ENCODE assay signal across 8 cellular contexts in the genomic region with DNA sequence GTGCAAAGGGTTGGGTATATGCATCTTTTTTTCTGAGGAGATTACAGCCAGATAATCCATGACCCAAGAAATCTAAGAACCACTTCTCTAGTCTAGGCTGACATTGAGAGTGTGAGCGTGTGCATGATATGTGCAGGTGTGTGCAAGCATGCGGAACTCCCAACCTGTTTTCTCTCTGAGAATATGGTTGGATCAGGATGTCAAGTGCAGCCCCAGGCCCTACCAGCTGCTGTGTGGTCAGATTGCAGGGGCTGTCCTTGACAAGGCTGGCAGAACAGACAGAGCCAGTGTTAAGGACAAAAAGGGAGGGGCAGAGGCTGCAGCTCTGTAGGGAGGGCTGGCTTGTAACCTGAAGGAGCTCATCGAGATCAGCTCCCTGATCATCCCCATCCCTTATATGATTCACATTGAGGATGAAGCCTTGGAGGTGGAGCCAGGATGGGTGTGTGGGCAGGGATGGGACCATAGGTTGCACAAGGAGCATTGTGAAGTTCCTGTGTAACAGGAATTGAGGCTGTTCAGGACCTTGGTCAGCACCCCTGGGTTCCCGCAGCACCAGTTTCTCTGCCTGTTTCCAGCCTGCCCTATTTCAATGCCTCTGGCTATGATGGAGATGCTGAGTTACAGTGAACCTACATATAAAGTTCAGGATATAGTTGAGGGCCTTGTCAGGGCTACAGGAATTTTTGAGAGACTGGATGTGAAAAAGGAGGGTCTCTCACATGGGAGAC. TPM values are rescaled to one million over a fixed set of nuclear protein-coding genes. Genes with fewer than 3 reads are reported as not detected.
DNase-seq lines count a peak whose midpoint lies in the region; ATAC-seq and TF ChIP-seq lines count a peak whose summit lies in the region.

No MANE protein-coding gene starts in this region.

- no peaks in the 10 kb centered on the region for H3K4me1 ChIP-seq in fibroblast of lung (ENCODE audit: control insufficient read depth, extremely low read depth, insufficient read depth, low read length)

- H3K4me3 Mint-ChIP-seq in T-helper 17 cell, result no peak overlapping the region

- H3K36me3 Mint-ChIP-seq in T-helper 17 cell (ENCODE audit: low read depth), result peaks cover 3% of the 10 kb centered on the region

- H3K4me2 ChIP-seq in fibroblast of lung (ENCODE audit: extremely low read depth, insufficient read depth, low read length), result no peak overlapping the region

- H3K9ac ChIP-seq in fibroblast of lung (ENCODE audit: insufficient read depth, low read length), result no peak overlapping the region

- H2AFZ ChIP-seq in fibroblast of lung (ENCODE audit: low read length), result no peak overlapping the region

- H4K20me1 ChIP-seq in fibroblast of lung (ENCODE audit: control insufficient read depth, extremely low read depth, insufficient read depth, low read length), result no peaks in the 10 kb centered on the region

- no peak for TF ChIP-seq CTCF in fibroblast of lung (conservative IDR thresholded peaks at IDR 0.05 in 1 of 2, IDR thresholded peaks at IDR 0.05 in 1 of 2; ENCODE audit: low read depth in 1 of 2, low read length in 2 of 2)

- peak; percentile 52 for DNase-seq in EL
- DNase-seq in Kasumi-1 (lab: John Stamatoyannopoulos, UW), result peak; percentile 47 to 71
- DNase-seq in T-helper 17 cell, result peak in 1 of 3 donors; percentile 21
- DNase-seq in fibroblast of lung (ENCODE audit: low read depth in 2 of 2), result peak; percentile 48 to 66
- DNase-seq in stimulated activated CD4-positive, alpha-beta T cell treated with anti-CD3 and anti-CD28 coated beads, Interleukin-2, amount 100 ng/mL, for 24 hours, result peak; percentile 40 to 45
- DNase-seq in effector CD4-positive, alpha-beta T cell, result no peak

- H3K9me3 ChIP-seq in T-helper 17 cell (ENCODE audit: control insufficient read depth, low read length, poor library complexity, severe bottlenecking), result no peaks in the 10 kb centered on the region
- no peaks in the 10 kb centered on the region for H3K9me3 ChIP-seq in fibroblast of lung (ENCODE audit: control insufficient read depth, insufficient read depth, low read depth, low read length)

- no peak overlapping the region for H3K27ac ChIP-seq in fibroblast of lung (ENCODE audit: insufficient read depth, low read length)

- no peak overlapping the region for H3K4me3 ChIP-seq in fibroblast of lung (replicated peaks in 1 of 4; ENCODE audit: control extremely low read depth in 1 of 4, insufficient read depth in 1 of 4, low read depth in 3 of 4, low read length in 4 of 4)

- H3K27me3 ChIP-seq in fibroblast of lung (ENCODE audit: control insufficient read depth, insufficient read depth, low read length), result peaks cover 4% of the 10 kb centered on the region

- ATAC-seq in T-helper 17 cell, result peak; percentile 35
- ATAC-seq in GM19395 (IDR thresholded peaks at IDR 0.05; ENCODE audit: unreplicated experiment), result no peak
- ATAC-seq in GM18907 (IDR thresholded peaks at IDR 0.05; ENCODE audit: unreplicated experiment), result no peak

- no peaks in the 10 kb centered on the region for H3K79me2 ChIP-seq in fibroblast of lung (ENCODE audit: control insufficient read depth, insufficient read depth, low read length)

- no peak overlapping the region for H3K27ac Mint-ChIP-seq in T-helper 17 cell

- H3K4me1 Mint-ChIP-seq in T-helper 17 cell, result no peaks in the 10 kb centered on the region

- peaks cover 53% of the 10 kb centered on the region for H3K27me3 Mint-ChIP-seq in T-helper 17 cell

- H3K36me3 ChIP-seq in fibroblast of lung (ENCODE audit: control insufficient read depth, insufficient read depth, low read length), result no peaks in the 10 kb centered on the region

RNA-seq across cellular contexts. Expression of a gene that starts 52.6 kb away (rescaled TPM):
- total RNA-seq in T-helper 17 cell, result 1 to 10 TPM; 1.3 to 3.2 TPM
- 2.6 and 3.8 TPM in 2 replicates for total RNA-seq in fibroblast of lung
- 2.5 and 2.9 TPM in 2 replicates for polyA plus RNA-seq in fibroblast of lung
- 5.2 and 6.8 TPM in 2 replicates for polyA plus RNA-seq in fibroblast of lung (2012)
- polyA minus RNA-seq in fibroblast of lung (ENCODE audit: low replicate concordance), result 11.4 and 25.4 TPM in 2 replicates
